Comparison of ENCODE assay signal across 32 cellular contexts in genomic region chr14:102833341-102833740, GRCh38.
"Had no signal": no experiment of that assay in that cellular context is flagged by ENCODE, and none has a peak within 500 bp of the region (broad histone marks: within the 10 kb centered on the region; RNA-seq: fewer than 3 reads in every experiment).

No MANE protein-coding gene starts in this region.

- H3K4me1 ChIP-seq: SJCRH30 had no signal

- FAIRE-seq: TTC549 had no signal

- H3K9me3 Mint-ChIP-seq: activated CD4-positive, alpha-beta memory T cell treated with anti-CD3 and anti-CD28 coated beads for 36 hours; activated naive CD8-positive, alpha-beta T cell treated with anti-CD3 and anti-CD28 coated beads for 36 hours; central memory CD8-positive, alpha-beta T cell; T-helper 2 cell treated with Interferon-gamma antibody and Interleukin-4, amounts not matched to agents 5 μg/mL and 100 μg/mL, for 36 hours had no signal

- H3K9me3 ChIP-seq: colonic mucosa, MG63, SJCRH30 had no signal

- ATAC-seq: activated CD4-positive, CD25-positive, alpha-beta regulatory T cell treated with anti-CD3 and anti-CD28 coated beads, Interleukin-2, amount 50 U/mL, for 24 hours; Panc1 had no signal

- H3K27ac Mint-ChIP-seq: activated CD4-positive, alpha-beta memory T cell treated with anti-CD3 and anti-CD28 coated beads for 36 hours; activated naive CD8-positive, alpha-beta T cell treated with anti-CD3 and anti-CD28 coated beads for 36 hours; T-helper 2 cell treated with Interferon-gamma antibody and Interleukin-4, amounts not matched to agents 5 μg/mL and 100 μg/mL, for 36 hours had no signal

- DNase-seq: activated CD4-positive, alpha-beta memory T cell treated with anti-CD3 and anti-CD28 coated beads for 36 hours; activated CD4-positive, alpha-beta T cell treated with anti-CD3 and anti-CD28 coated beads for 4 hours; activated CD4-positive, alpha-beta T cell treated with anti-CD3 and anti-CD28 coated beads, Interleukin-2, amount 50 U/mL, for 1 hour; activated CD8-positive, alpha-beta memory T cell treated with anti-CD3 and anti-CD28 coated beads, Interleukin-2, amount 50 U/mL, for 4 hours; activated effector memory CD4-positive, alpha-beta T cell treated with anti-CD3 and anti-CD28 coated beads, Interleukin-2, amount 50 U/mL, for 16 hours; activated naive CD4-positive, alpha-beta T cell; activated naive CD4-positive, alpha-beta T cell treated with anti-CD3 and anti-CD28 coated beads, Interleukin-2, amount 50 U/mL, for 16 hours; activated naive CD8-positive, alpha-beta T cell treated with anti-CD3 and anti-CD28 coated beads for 36 hours; activated T-cell treated with anti-CD3 and anti-CD28 coated beads, Interleukin-2, amount 50 U/mL, for 48 hours; amniotic stem cell; aorta; brain microvascular endothelial cell; colonic mucosa; MG63; NCI-H1048; NCI-H1105 treated with DMSO at 0.1 percent for 48 hours; NCI-H1436; NCI-H1694; NCI-H1930; NCI-H2081 treated with DMSO at 0.1 percent for 48 hours; NCI-H226; NCI-H446 treated with DMSO at 0.1 percent for 48 hours; NCI-H524; SHP77; SJCRH30 had no signal

- H3K27me3 Mint-ChIP-seq: activated CD4-positive, alpha-beta memory T cell treated with anti-CD3 and anti-CD28 coated beads for 36 hours; activated naive CD8-positive, alpha-beta T cell treated with anti-CD3 and anti-CD28 coated beads for 36 hours; central memory CD8-positive, alpha-beta T cell had no signal

- H3K36me3 ChIP-seq: brain microvascular endothelial cell, cardiac muscle cell, colonic mucosa, MG63, SJCRH30 had no signal

- H3K27ac ChIP-seq: brain microvascular endothelial cell, cardiac muscle cell, colonic mucosa, SJCRH30, SK-N-MC had no signal

- H3K4me3 ChIP-seq: cardiac muscle cell, colonic mucosa, MG63, SJCRH30, SK-N-MC had no signal

- H3K4me3 Mint-ChIP-seq: activated CD4-positive, alpha-beta memory T cell treated with anti-CD3 and anti-CD28 coated beads for 36 hours; activated naive CD8-positive, alpha-beta T cell treated with anti-CD3 and anti-CD28 coated beads for 36 hours; central memory CD8-positive, alpha-beta T cell; T-helper 2 cell treated with Interferon-gamma antibody and Interleukin-4, amounts not matched to agents 5 μg/mL and 100 μg/mL, for 36 hours had no signal

- H3K27me3 ChIP-seq: brain microvascular endothelial cell, cardiac muscle cell, colonic mucosa, MG63, SJCRH30 had no signal
